In the genomic region with DNA sequence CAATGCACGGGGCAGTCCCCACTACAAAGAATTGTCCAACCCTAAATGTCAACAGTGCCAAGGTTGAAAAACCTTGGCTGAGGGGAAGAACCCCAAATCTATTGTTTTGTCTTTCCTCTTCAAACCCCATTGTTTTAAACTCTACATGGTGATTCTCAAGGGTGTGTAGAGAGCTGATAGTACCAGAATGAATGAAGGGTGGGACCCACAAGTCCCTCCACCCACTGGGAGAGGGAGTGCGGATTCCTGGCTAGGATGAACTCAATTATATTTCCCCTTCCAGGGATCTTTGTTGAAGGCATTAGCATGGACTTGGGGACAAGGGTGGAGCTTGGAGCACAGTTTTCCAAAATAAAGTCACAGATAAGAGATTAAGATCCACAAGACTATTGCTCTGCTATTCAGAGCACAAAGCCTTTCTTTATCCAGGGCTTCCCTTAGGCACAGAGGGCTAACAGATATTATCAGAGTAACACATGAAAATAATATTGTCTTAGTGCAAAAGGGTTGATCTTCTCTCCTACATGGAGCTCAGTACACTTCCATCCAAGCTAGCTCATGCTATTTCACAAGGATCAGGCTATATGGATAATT, we compare ENCODE assay signal across 24 cellular contexts.
"Had no signal": no experiment of that assay in that cellular context is flagged by ENCODE, and none has a peak within 500 bp of the region (broad histone marks: within the 10 kb centered on the region; RNA-seq: fewer than 3 reads in every experiment).

No MANE protein-coding gene starts in this region.

- H3K27me3 ChIP-seq: dorsolateral prefrontal cortex, gastroesophageal sphincter, neural progenitor cell, spleen, transverse colon had no signal

- H3K9me3 ChIP-seq: gastroesophageal sphincter, psoas muscle, spleen, thoracic aorta, transverse colon had no signal

- ATAC-seq: gastroesophageal sphincter; left colon; natural killer cell treated with Interleukin-12 subunit alpha and Interleukin-12 subunit beta and Interleukin-15 and Interleukin-18, amount 100 ng/mL, for 72 hours; psoas muscle; sciatic nerve; stimulated activated memory B cell treated with anti-CD40 and anti-IgM and Interleukin-4, amounts not matched to agents 10 μg/mL and 1 μg/mL and 100 μg/mL, for 72 hours; stimulated activated naive CD8-positive, alpha-beta T cell treated with anti-CD3 and anti-CD28 coated beads, Interleukin-15, Interleukin-2, amounts not matched to agents 100 U/mL and 50 U/mL, for 24 hours had no signal

- H3K4me2 ChIP-seq: neural progenitor cell had no signal

- DNase-seq: central memory CD4-positive, alpha-beta T cell; dorsolateral prefrontal cortex; effector CD4-positive, alpha-beta T cell; foreskin fibroblast; hypothalamus; immature natural killer cell; islet precursor cell; kidney glomerular epithelial cell; left colon; posterior cingulate gyrus; psoas muscle; spleen; stimulated activated CD4-positive, alpha-beta T cell treated with anti-CD3 and anti-CD28 coated beads, Interleukin-4, amount 100 ng/mL, for 4 hours; stimulated activated naive CD8-positive, alpha-beta T cell treated with anti-CD3 and anti-CD28 coated beads, Interleukin-15, Interleukin-2, amounts not matched to agents 100 U/mL and 50 U/mL, for 24 hours; transverse colon had no signal

- FAIRE-seq: bronchial epithelial cell, colon had no signal

- H3K27ac ChIP-seq: dorsolateral prefrontal cortex, gastroesophageal sphincter, neural progenitor cell, psoas muscle, spleen, thoracic aorta, transverse colon had no signal

- H3K4me1 ChIP-seq: gastroesophageal sphincter, neural progenitor cell, psoas muscle, spleen, transverse colon had no signal

- H3K4me3 ChIP-seq: dorsolateral prefrontal cortex, gastroesophageal sphincter, lung, neural progenitor cell, psoas muscle, spleen, thoracic aorta, transverse colon had no signal

- H2AFZ ChIP-seq: neural progenitor cell had no signal

- H3K36me3 ChIP-seq: gastroesophageal sphincter, neural progenitor cell, spleen, thoracic aorta, transverse colon had no signal

- H3K9ac ChIP-seq: neural progenitor cell had no signal
